In genomic region chr12:94074216-94074969, GRCh38 we compare ENCODE assay signal across 13 cellular contexts.
A peak's percentile ranks its signal among the peaks of the same experiment; 100 is the strongest.
DNase-seq lines count a peak whose midpoint lies in the region; ATAC-seq and TF ChIP-seq lines count a peak whose summit lies in the region.
"Had no signal": no experiment of that assay in that cellular context is flagged by ENCODE, and none has a peak within 500 bp of the region (broad histone marks: within the 10 kb centered on the region; RNA-seq: fewer than 3 reads in every experiment).

No MANE protein-coding gene starts in this region.

- H3K27me3 ChIP-seq in breast epithelium (no peaks in the 10 kb centered on the region), left ventricle myocardium inferior (ENCODE audit: low read depth) (no peaks in the 10 kb centered on the region), rectal smooth muscle tissue (ENCODE audit: control insufficient read depth, insufficient read depth, low read length) (no peaks in the 10 kb centered on the region)

- H3K4me3 Mint-ChIP-seq in MCF 10A (ENCODE audit: unreplicated experiment) (no peak overlapping the region), endothelial cell (ENCODE audit: unreplicated experiment) (no peak overlapping the region)

- H3K27ac Mint-ChIP-seq in MCF 10A (ENCODE audit: low read depth, unreplicated experiment) (no peak overlapping the region), endothelial cell (ENCODE audit: unreplicated experiment) (no peak overlapping the region)

- ATAC-seq in GM18520 (IDR thresholded peaks at IDR 0.05; ENCODE audit: unreplicated experiment) (no peak), GM21717 (IDR thresholded peaks at IDR 0.05; ENCODE audit: unreplicated experiment) (no peak)

- H3K4me1 ChIP-seq in breast epithelium, result no peaks in the 10 kb centered on the region
- H3K4me1 ChIP-seq in left ventricle myocardium inferior, result peaks cover 31% of the 10 kb centered on the region
- peaks cover 16% of the 10 kb centered on the region for H3K4me1 ChIP-seq in rectal smooth muscle tissue (ENCODE audit: control insufficient read depth, insufficient read depth, low read length)

- DNase-seq in breast epithelium (ENCODE audit: low spot score in 2 of 2) (peak in 1 of 2 donors; percentile 62), MCF 10A (ENCODE audit: unreplicated experiment) (no peak), left ventricle myocardium inferior (peak; percentile 45), iPS-NIHi11 (ENCODE audit: low spot score) (no peak), endothelial cell (ENCODE audit: low spot score) (no peak)
- DNase-seq: activated gamma-delta T cell; occipital lobe; stimulated activated CD4-positive, alpha-beta T cell treated with anti-CD3 and anti-CD28 coated beads, Interleukin-4, amount 100 ng/mL, for 4 hours; T-helper 2 cell had no signal

- H3K4me3 ChIP-seq in breast epithelium (peak overlapping the region in 1 of 3 donors; percentile 25), left ventricle myocardium inferior (peak overlapping the region; percentile 35), rectal smooth muscle tissue (ENCODE audit: low read length) (no peak overlapping the region)
- H3K4me3 ChIP-seq: A549 had no signal

- CTCF ChIA-PET in MCF 10A (lab: Yijun Ruan, JAX), result interaction anchor here (0.6 to 7.5 kb wide), 40 partner anchors 9 to 935 kb away, joined by 3 to 96 read pairs (median 4); no protein-coding TSS in a partner anchor

- H3K9me3 ChIP-seq in breast epithelium, result no peaks in the 10 kb centered on the region
- H3K9me3 ChIP-seq in left ventricle myocardium inferior (replicated peaks), result no peaks in the 10 kb centered on the region
- H3K9me3 ChIP-seq: A549 had no signal

- H3K4me1 Mint-ChIP-seq in MCF 10A (ENCODE audit: insufficient read depth, unreplicated experiment) (peaks cover 33% of the 10 kb centered on the region), endothelial cell (ENCODE audit: unreplicated experiment) (peaks cover 22% of the 10 kb centered on the region)

- POLR2A ChIA-PET in MCF 10A (lab: Yijun Ruan, JAX), result interaction anchor here (0.7 to 4.4 kb wide), 11 partner anchors 26 to 570 kb away, joined by 3 to 36 read pairs (median 3); no protein-coding TSS in a partner anchor

- peak overlapping the region; percentile 65 to 74 for H3K27ac ChIP-seq in breast epithelium
- H3K27ac ChIP-seq in left ventricle myocardium inferior (replicated peaks), result peak overlapping the region; percentile 90
- H3K27ac ChIP-seq in rectal smooth muscle tissue (ENCODE audit: low read depth, low read length), result peak overlapping the region; percentile 65

- intact Hi-C loops in breast epithelium (cut with DNase I; ENCODE audit: low total_unique reads) (no loop called here), MCF 10A (cut with micrococcal nuclease) (loop anchor here (10.0 kb wide), 1 partner anchor 240 kb away; no protein-coding TSS in a partner anchor), left ventricle myocardium inferior (cut with micrococcal nuclease) (no loop called here)

- no peaks in the 10 kb centered on the region for H3K36me3 ChIP-seq in breast epithelium
- H3K36me3 ChIP-seq in left ventricle myocardium inferior, result no peaks in the 10 kb centered on the region
- no peaks in the 10 kb centered on the region for H3K36me3 ChIP-seq in rectal smooth muscle tissue (ENCODE audit: control insufficient read depth, insufficient read depth, low read length)

- BruUV-seq in MCF 10A (replicated peaks; lab: Mats Ljungman, UMichigan), result no TSS peak

- no peak for TF ChIP-seq POLR2A in breast epithelium (IDR thresholded peaks at IDR 0.05)

- H3K27me3 Mint-ChIP-seq in MCF 10A (ENCODE audit: insufficient read depth, unreplicated experiment) (no peaks in the 10 kb centered on the region), endothelial cell (ENCODE audit: unreplicated experiment) (no peaks in the 10 kb centered on the region)

- H3K36me3 Mint-ChIP-seq in MCF 10A (ENCODE audit: insufficient read depth, unreplicated experiment) (no peaks in the 10 kb centered on the region), endothelial cell (ENCODE audit: low read depth, unreplicated experiment) (no peaks in the 10 kb centered on the region)

- H3K9me3 Mint-ChIP-seq in MCF 10A (ENCODE audit: unreplicated experiment) (no peaks in the 10 kb centered on the region), endothelial cell (ENCODE audit: unreplicated experiment) (no peaks in the 10 kb centered on the region)

- no peak overlapping the region for H3K9ac ChIP-seq in rectal smooth muscle tissue (ENCODE audit: low read length)

- no peak for TF ChIP-seq CTCF in breast epithelium (IDR thresholded peaks at IDR 0.05)
- TF ChIP-seq CTCF in MCF 10A (IDR thresholded peaks at IDR 0.05; ENCODE audit: unreplicated experiment), result no peak
- TF ChIP-seq CTCF in left ventricle myocardium inferior (IDR thresholded peaks at IDR 0.05; ENCODE audit: borderline replicate concordance), result no peak
- TF ChIP-seq CTCF in endothelial cell (IDR thresholded peaks at IDR 0.05; ENCODE audit: unreplicated experiment), result no peak
